Comparison of ENCODE assay signal across 22 cellular contexts in genomic region chr5:131994090-131994489, GRCh38. TPM values are rescaled to one million over a fixed set of nuclear protein-coding genes. Genes with fewer than 3 reads are reported as not detected.
DNase-seq lines count a peak whose midpoint lies in the region; ATAC-seq, FAIRE-seq and TF ChIP-seq lines count a peak whose summit lies in the region.
"Had no signal": no experiment of that assay in that cellular context is flagged by ENCODE, and none has a peak within 500 bp of the region (broad histone marks: within the 10 kb centered on the region; RNA-seq: fewer than 3 reads in every experiment).

No MANE protein-coding gene starts in this region.

- no peak overlapping the region for H3K9ac ChIP-seq in kidney (ENCODE audit: low read length in 2 of 2)

- TF ChIP-seq CTCF in RWPE2 (IDR thresholded peaks at IDR 0.05; ENCODE audit: poor library complexity, severe bottlenecking) = no peak
- TF ChIP-seq CTCF in kidney (IDR thresholded peaks at IDR 0.05; ENCODE audit: borderline replicate concordance, extremely low read depth, insufficient read depth) = no peak
- no peak for TF ChIP-seq CTCF in suprapubic skin (IDR thresholded peaks at IDR 0.05)

- no peaks in the 10 kb centered on the region for H3K36me3 ChIP-seq in RWPE2 (ENCODE audit: low read depth)
- H3K36me3 ChIP-seq in kidney (ENCODE audit: control insufficient read depth in 1 of 2, insufficient read depth in 2 of 2, low read length in 2 of 2) = no peaks in the 10 kb centered on the region
- no peaks in the 10 kb centered on the region for H3K36me3 ChIP-seq in suprapubic skin

- H3K4me1 Mint-ChIP-seq in activated naive CD4-positive, alpha-beta T cell treated with anti-CD3 and anti-CD28 coated beads, Interleukin-2, amount 10 ng/mL, durations not matched to agents 7 days and 5 days = peaks cover 28% of the 10 kb centered on the region
- H3K4me1 Mint-ChIP-seq: CD14-positive monocyte had no signal

- no peak overlapping the region for H3K4me3 ChIP-seq in RWPE2 (ENCODE audit: severe bottlenecking)
- no peak overlapping the region for H3K4me3 ChIP-seq in kidney (ENCODE audit: low read length in 2 of 2)
- H3K4me3 ChIP-seq in suprapubic skin = no peak overlapping the region
- H3K4me3 ChIP-seq: A549 had no signal

- no peak for ATAC-seq in activated naive CD4-positive, alpha-beta T cell treated with anti-CD3 and anti-CD28 coated beads, Interleukin-2, amount 50 U/mL, for 72 hours
- no peak for ATAC-seq in RWPE2 (ENCODE audit: low read depth)
- ATAC-seq in Right ventricle myocardium superior (ENCODE audit: poor library complexity) = no peak
- ATAC-seq: A549 had no signal

- H3K27ac ChIP-seq in RWPE2 (ENCODE audit: poor library complexity, severe bottlenecking) (no peak overlapping the region), kidney (ENCODE audit: low read depth in 2 of 2, low read length in 2 of 2) (no peak overlapping the region), suprapubic skin (no peak overlapping the region)
- H3K27ac ChIP-seq: 22Rv1, A549 had no signal

- no peaks in the 10 kb centered on the region for H3K9me3 Mint-ChIP-seq in activated naive CD4-positive, alpha-beta T cell treated with anti-CD3 and anti-CD28 coated beads, Interleukin-2, amount 10 ng/mL, durations not matched to agents 7 days and 5 days
- H3K9me3 Mint-ChIP-seq in activated naive CD4-positive, alpha-beta T cell treated with anti-CD3 and anti-CD28 coated beads, Interleukin-2, amount 50 U/mL, for 72 hours = no peaks in the 10 kb centered on the region
- H3K9me3 Mint-ChIP-seq: CD14-positive monocyte, H9 had no signal

- 85% methylated on average over 7 of the region's 7 CpGs for WGBS in suprapubic skin

- intact Hi-C loops in kidney (cut with DNase I) = no loop called here
- intact Hi-C loops in posterior vena cava (cut with DNase I) = no loop called here
- intact Hi-C loops in Right ventricle myocardium superior (cut with DNase I) = no loop called here

- no peak overlapping the region for H3K4me3 Mint-ChIP-seq in activated naive CD4-positive, alpha-beta T cell treated with anti-CD3 and anti-CD28 coated beads, Interleukin-2, amount 10 ng/mL, durations not matched to agents 7 days and 5 days
- H3K4me3 Mint-ChIP-seq: CD14-positive monocyte; CD4-positive, alpha-beta memory T cell; H9 had no signal

- TF ChIP-seq EP300 in suprapubic skin (IDR thresholded peaks at IDR 0.05) = no peak

- DNase-seq in activated naive CD4-positive, alpha-beta T cell treated with anti-CD3 and anti-CD28 coated beads, Interleukin-2, amount 10 ng/mL, durations not matched to agents 7 days and 5 days = peak; percentile 9
- DNase-seq in activated naive CD4-positive, alpha-beta T cell treated with anti-CD3 and anti-CD28 coated beads, Interleukin-2, amount 50 U/mL, for 72 hours (ENCODE audit: low spot score in 2 of 2) = no peak
- peak; percentile 45 for DNase-seq in RWPE2 (ENCODE audit: low spot score)
- DNase-seq in kidney = peak; percentile 19
- peak; percentile 74 for DNase-seq in posterior vena cava (ENCODE audit: low spot score)
- no peak for DNase-seq in central memory CD4-positive, alpha-beta T cell
- no peak for DNase-seq in suprapubic skin (ENCODE audit: low spot score in 2 of 2)
- DNase-seq in Right ventricle myocardium superior = no peak
- DNase-seq: AML-193; CD4-positive, alpha-beta memory T cell; DMS153; DMS79; GDM1; GOT3; H9 had no signal

- no peaks in the 10 kb centered on the region for H3K36me3 Mint-ChIP-seq in activated naive CD4-positive, alpha-beta T cell treated with anti-CD3 and anti-CD28 coated beads, Interleukin-2, amount 10 ng/mL, durations not matched to agents 7 days and 5 days
- no peaks in the 10 kb centered on the region for H3K36me3 Mint-ChIP-seq in activated naive CD4-positive, alpha-beta T cell treated with anti-CD3 and anti-CD28 coated beads, Interleukin-2, amount 50 U/mL, for 72 hours
- H3K36me3 Mint-ChIP-seq: CD14-positive monocyte; CD4-positive, alpha-beta memory T cell had no signal

- H3K27me3 ChIP-seq in RWPE2 (ENCODE audit: insufficient read depth, poor library complexity, severe bottlenecking) (no peaks in the 10 kb centered on the region), suprapubic skin (no peaks in the 10 kb centered on the region)

- H3K27ac Mint-ChIP-seq in activated naive CD4-positive, alpha-beta T cell treated with anti-CD3 and anti-CD28 coated beads, Interleukin-2, amount 10 ng/mL, durations not matched to agents 7 days and 5 days = no peak overlapping the region
- H3K27ac Mint-ChIP-seq in activated naive CD4-positive, alpha-beta T cell treated with anti-CD3 and anti-CD28 coated beads, Interleukin-2, amount 50 U/mL, for 72 hours = no peak overlapping the region
- H3K27ac Mint-ChIP-seq: CD14-positive monocyte; CD4-positive, alpha-beta memory T cell had no signal

- TF ChIP-seq POLR2A in suprapubic skin (IDR thresholded peaks at IDR 0.05) = no peak

- CTCF ChIA-PET in activated naive CD4-positive, alpha-beta T cell treated with anti-CD3 and anti-CD28 coated beads, Interleukin-2, amount 10 ng/mL, durations not matched to agents 7 days and 5 days (lab: Charles Lee) = no interaction called here

- no peak for FAIRE-seq in kidney (lab: Jason Lieb, UNC)
- FAIRE-seq: A549, GM12892, GM18507 had no signal

- H3K4me1 ChIP-seq in RWPE2 (ENCODE audit: insufficient read depth, poor library complexity, severe bottlenecking) (no peaks in the 10 kb centered on the region), kidney (ENCODE audit: control insufficient read depth in 1 of 2, insufficient read depth in 1 of 2, low read depth in 1 of 2, low read length in 2 of 2) (no peaks in the 10 kb centered on the region), suprapubic skin (no peaks in the 10 kb centered on the region)
- H3K4me1 ChIP-seq: A549 had no signal

- H3K27me3 Mint-ChIP-seq in activated naive CD4-positive, alpha-beta T cell treated with anti-CD3 and anti-CD28 coated beads, Interleukin-2, amount 10 ng/mL, durations not matched to agents 7 days and 5 days = peaks cover 29% of the 10 kb centered on the region
- H3K27me3 Mint-ChIP-seq: CD4-positive, alpha-beta memory T cell had no signal

- no peaks in the 10 kb centered on the region for H3K9me3 ChIP-seq in RWPE2 (ENCODE audit: severe bottlenecking)
- no peaks in the 10 kb centered on the region for H3K9me3 ChIP-seq in kidney (ENCODE audit: control insufficient read depth in 1 of 2, low read length in 2 of 2)
- no peaks in the 10 kb centered on the region for H3K9me3 ChIP-seq in suprapubic skin
- H3K9me3 ChIP-seq: A549 had no signal

RNA-seq across cellular contexts. Expression of gene ACSL6, which starts 17.4 kb away (rescaled TPM):
- total RNA-seq in activated naive CD4-positive, alpha-beta T cell treated with anti-CD3 and anti-CD28 coated beads, Interleukin-2, amount 50 U/mL, for 72 hours = 1 to 10 TPM; 1.8 to 3.5 TPM
- total RNA-seq in kidney (1.4 TPM), posterior vena cava (under 1 TPM; 0.32 to 0.62 TPM), suprapubic skin (under 1 TPM in 3 of 4 donors, not detected in 1; 0.21 to 0.89 (median 0.23) TPM), Right ventricle myocardium superior (3.0 TPM)
- 2.1 TPM for polyA plus RNA-seq in kidney (ENCODE audit: insufficient read depth, low read depth, low replicate concordance)
- polyA plus RNA-seq: BJ had no signal

RNA-seq across cellular contexts. Expression of gene MEIKIN, which starts 48.6 kb away (rescaled TPM):
- not detected for total RNA-seq in activated naive CD4-positive, alpha-beta T cell treated with anti-CD3 and anti-CD28 coated beads, Interleukin-2, amount 50 U/mL, for 72 hours
- total RNA-seq in kidney (0.63 TPM), posterior vena cava (1 to 10 TPM in 1 of 2 donors, not detected in 1; 1.4 TPM), suprapubic skin (not detected), Right ventricle myocardium superior (not detected)
- not detected for polyA plus RNA-seq in kidney (ENCODE audit: insufficient read depth, low read depth, low replicate concordance)
- total RNA-seq: Daoy, H9 had no signal
- polyA plus RNA-seq: A549; BJ; CD4-positive, alpha-beta memory T cell had no signal

Comparison
In these comparisons a context has a peak if more than half of its experiments do, and no peak if none do; other contexts are left out.
1. DNase-seq: peak in activated naive CD4-positive, alpha-beta T cell treated with anti-CD3 and anti-CD28 coated beads, Interleukin-2, amount 10 ng/mL, durations not matched to agents 7 days and 5 days (single experiment), RWPE2 (single experiment), kidney (single experiment) and posterior vena cava (single experiment); none in activated naive CD4-positive, alpha-beta T cell treated with anti-CD3 and anti-CD28 coated beads, Interleukin-2, amount 50 U/mL, for 72 hours (0 of 2), central memory CD4-positive, alpha-beta T cell (single experiment), suprapubic skin (0 of 2) and Right ventricle myocardium superior (single experiment).